In the genomic region with DNA sequence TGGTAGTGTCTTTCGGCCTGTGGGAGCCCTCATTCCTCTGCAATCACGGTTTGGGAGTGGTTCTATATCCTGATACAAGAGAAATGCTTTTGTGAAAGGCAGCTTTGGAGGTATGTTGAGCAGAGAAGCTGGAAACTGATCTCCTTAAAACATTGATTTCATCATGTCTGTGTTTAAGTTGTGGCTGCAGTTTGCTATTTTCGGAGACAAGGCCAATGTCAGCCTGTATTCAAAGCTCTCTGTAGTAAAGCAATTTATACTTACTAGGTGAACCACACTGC, we compare ENCODE assay signal across 27 cellular contexts.
"Had no signal": no experiment of that assay in that cellular context is flagged by ENCODE, and none has a peak within 500 bp of the region (broad histone marks: within the 10 kb centered on the region; RNA-seq: fewer than 3 reads in every experiment).

No MANE protein-coding gene starts in this region.

- H3K4me1 ChIP-seq: gastrocnemius medialis, pancreas, right lobe of liver, transverse colon had no signal

- H3K4me3 ChIP-seq: gastrocnemius medialis, heart left ventricle, pancreas, right lobe of liver, smooth muscle cell, transverse colon had no signal

- H3K9me3 ChIP-seq: gastrocnemius medialis, heart left ventricle, neutrophil, pancreas, right lobe of liver, transverse colon had no signal

- ATAC-seq: activated CD4-positive, alpha-beta T cell treated with anti-CD3 and anti-CD28 coated beads for 36 hours; activated T-helper 17 cell treated with anti-CD3 and anti-CD28 coated beads, Interleukin-2, amount 50 U/mL, for 72 hours; gastrocnemius medialis; heart left ventricle; left ventricle myocardium superior; natural killer cell treated with Interleukin-12 subunit alpha and Interleukin-12 subunit beta and Interleukin-15 and Interleukin-18, amount 100 ng/mL, for 72 hours; pancreas; right lobe of liver; stimulated activated memory B cell treated with anti-CD40 and anti-IgM and Interleukin-4, amounts not matched to agents 10 μg/mL and 1 μg/mL and 100 μg/mL, for 72 hours had no signal

- H3K27me3 Mint-ChIP-seq: activated B cell treated with CpG ODN at 0.5 μM for 24 hours; activated CD4-positive, alpha-beta T cell treated with anti-CD3 and anti-CD28 coated beads for 36 hours; activated naive CD8-positive, alpha-beta T cell treated with anti-CD3 and anti-CD28 coated beads for 36 hours; activated T-cell treated with anti-CD3 and anti-CD28 coated beads, Interleukin-2, amount 50 U/mL, for 24 hours; activated T-helper 17 cell treated with anti-CD3 and anti-CD28 coated beads, Interleukin-2, amount 50 U/mL, for 72 hours; dendritic cell treated with granulocyte-macrophage colony-stimulating factor and Interleukin-4, amounts not matched to agents 40 ng/mL and 50 ng/mL, for 4 days; natural killer cell treated with Interleukin-12 subunit alpha and Interleukin-12 subunit beta and Interleukin-15 and Interleukin-18, amount 100 ng/mL, for 72 hours; stimulated activated memory B cell treated with anti-CD40 and anti-IgM and Interleukin-4, amounts not matched to agents 10 μg/mL and 1 μg/mL and 100 μg/mL, for 72 hours had no signal

- H3K4me1 Mint-ChIP-seq: activated B cell treated with CpG ODN at 0.5 μM for 24 hours; activated CD4-positive, alpha-beta T cell treated with anti-CD3 and anti-CD28 coated beads for 36 hours; activated naive CD8-positive, alpha-beta T cell treated with anti-CD3 and anti-CD28 coated beads for 36 hours; activated T-helper 17 cell treated with anti-CD3 and anti-CD28 coated beads, Interleukin-2, amount 50 U/mL, for 72 hours; mesothelial cell of epicardium; stimulated activated memory B cell treated with anti-CD40 and anti-IgM and Interleukin-4, amounts not matched to agents 10 μg/mL and 1 μg/mL and 100 μg/mL, for 72 hours had no signal

- H3K27ac Mint-ChIP-seq: activated B cell treated with CpG ODN at 0.5 μM for 24 hours; activated CD4-positive, alpha-beta T cell treated with anti-CD3 and anti-CD28 coated beads for 36 hours; activated naive CD8-positive, alpha-beta T cell treated with anti-CD3 and anti-CD28 coated beads for 36 hours; activated T-cell treated with anti-CD3 and anti-CD28 coated beads, Interleukin-2, amount 50 U/mL, for 24 hours; activated T-helper 17 cell treated with anti-CD3 and anti-CD28 coated beads, Interleukin-2, amount 50 U/mL, for 72 hours; dendritic cell treated with granulocyte-macrophage colony-stimulating factor and Interleukin-4, amounts not matched to agents 40 ng/mL and 50 ng/mL, for 4 days; mesothelial cell of epicardium; natural killer cell treated with Interleukin-12 subunit alpha and Interleukin-12 subunit beta and Interleukin-15 and Interleukin-18, amount 100 ng/mL, for 72 hours; stimulated activated memory B cell treated with anti-CD40 and anti-IgM and Interleukin-4, amounts not matched to agents 10 μg/mL and 1 μg/mL and 100 μg/mL, for 72 hours had no signal

- H3K9me3 Mint-ChIP-seq: activated B cell treated with CpG ODN at 0.5 μM for 24 hours; activated naive CD8-positive, alpha-beta T cell treated with anti-CD3 and anti-CD28 coated beads for 36 hours; activated T-cell treated with anti-CD3 and anti-CD28 coated beads, Interleukin-2, amount 50 U/mL, for 24 hours; activated T-helper 17 cell treated with anti-CD3 and anti-CD28 coated beads, Interleukin-2, amount 50 U/mL, for 72 hours; dendritic cell treated with granulocyte-macrophage colony-stimulating factor and Interleukin-4, amounts not matched to agents 40 ng/mL and 50 ng/mL, for 4 days; mesothelial cell of epicardium; stimulated activated memory B cell treated with anti-CD40 and anti-IgM and Interleukin-4, amounts not matched to agents 10 μg/mL and 1 μg/mL and 100 μg/mL, for 72 hours had no signal

- H3K27me3 ChIP-seq: gastrocnemius medialis, heart left ventricle, neutrophil, pancreas, right lobe of liver, transverse colon had no signal

- H3K27ac ChIP-seq: gastrocnemius medialis, heart left ventricle, neutrophil, pancreas, right lobe of liver, transverse colon had no signal

- H3K36me3 Mint-ChIP-seq: mesothelial cell of epicardium; natural killer cell treated with Interleukin-12 subunit alpha and Interleukin-12 subunit beta and Interleukin-15 and Interleukin-18, amount 100 ng/mL, for 72 hours; stimulated activated memory B cell treated with anti-CD40 and anti-IgM and Interleukin-4, amounts not matched to agents 10 μg/mL and 1 μg/mL and 100 μg/mL, for 72 hours had no signal

- DNase-seq: activated B cell treated with CpG ODN at 0.5 μM for 24 hours; activated CD4-positive, alpha-beta T cell treated with anti-CD3 and anti-CD28 coated beads for 36 hours; activated CD4-positive, alpha-beta T cell treated with anti-CD3 and anti-CD28 coated beads, Interleukin-2, amount 50 U/mL, for 4 hours; activated CD8-positive, alpha-beta memory T cell treated with anti-CD3 and anti-CD28 coated beads for 24 hours; activated CD8-positive, alpha-beta memory T cell treated with anti-CD3 and anti-CD28 coated beads, Interleukin-2, amount 50 U/mL, for 4 hours; activated naive CD4-positive, alpha-beta T cell treated with Interleukin-2 at 50 U/mL for 16 hours; activated naive CD8-positive, alpha-beta T cell treated with anti-CD3 and anti-CD28 coated beads for 36 hours; activated T-cell treated with anti-CD3 and anti-CD28 coated beads, Interleukin-2, amount 50 U/mL, for 24 hours; amygdala; effector CD4-positive, alpha-beta T cell; erythroblast; gastrocnemius medialis; heart left ventricle; left ventricle myocardium superior; mammary epithelial cell; pancreas; right lobe of liver; stimulated activated CD4-positive, alpha-beta T cell treated with anti-CD3 and anti-CD28 coated beads, Interleukin-15, amount 100 ng/mL, for 24 hours; T-helper 9 cell; transverse colon had no signal

- H3K4me3 Mint-ChIP-seq: activated B cell treated with CpG ODN at 0.5 μM for 24 hours; activated CD4-positive, alpha-beta T cell treated with anti-CD3 and anti-CD28 coated beads for 36 hours; activated naive CD8-positive, alpha-beta T cell treated with anti-CD3 and anti-CD28 coated beads for 36 hours; activated T-cell treated with anti-CD3 and anti-CD28 coated beads, Interleukin-2, amount 50 U/mL, for 24 hours; activated T-helper 17 cell treated with anti-CD3 and anti-CD28 coated beads, Interleukin-2, amount 50 U/mL, for 72 hours; dendritic cell treated with granulocyte-macrophage colony-stimulating factor and Interleukin-4, amounts not matched to agents 40 ng/mL and 50 ng/mL, for 4 days; mesothelial cell of epicardium; natural killer cell treated with Interleukin-12 subunit alpha and Interleukin-12 subunit beta and Interleukin-15 and Interleukin-18, amount 100 ng/mL, for 72 hours; stimulated activated memory B cell treated with anti-CD40 and anti-IgM and Interleukin-4, amounts not matched to agents 10 μg/mL and 1 μg/mL and 100 μg/mL, for 72 hours had no signal
